In genomic region chr7:43669286-43670081, GRCh38 we compare ENCODE assay signal across 8 cellular contexts. TPM values are rescaled to one million over a fixed set of nuclear protein-coding genes. Genes with fewer than 3 reads are reported as not detected.
DNase-seq lines count a peak whose midpoint lies in the region; ATAC-seq and TF ChIP-seq lines count a peak whose summit lies in the region.

No MANE protein-coding gene starts in this region.

- peaks cover 8% of the 10 kb centered on the region for H3K4me1 ChIP-seq in suprapubic skin

- peak overlapping the region; percentile 68 for H3K4me3 Mint-ChIP-seq in glutamatergic neuron (ENCODE audit: unreplicated experiment)

- H3K27ac Mint-ChIP-seq in glutamatergic neuron (ENCODE audit: unreplicated experiment): peak overlapping the region; percentile 90

- H3K36me3 Mint-ChIP-seq in glutamatergic neuron (ENCODE audit: unreplicated experiment): peaks cover 21% of the 10 kb centered on the region

- no peaks in the 10 kb centered on the region for H3K36me3 ChIP-seq in suprapubic skin

- ATAC-seq in HG03442 (IDR thresholded peaks at IDR 0.05; ENCODE audit: unreplicated experiment) (peak; percentile 50), HG03139 (IDR thresholded peaks at IDR 0.05; ENCODE audit: unreplicated experiment) (no peak)

- no peak for TF ChIP-seq EP300 in suprapubic skin (IDR thresholded peaks at IDR 0.05)

- H3K27ac ChIP-seq in suprapubic skin: no peak overlapping the region

- no peaks in the 10 kb centered on the region for H3K9me3 ChIP-seq in suprapubic skin

- TF ChIP-seq POLR2A in suprapubic skin (IDR thresholded peaks at IDR 0.05): no peak

- no peaks in the 10 kb centered on the region for H3K27me3 ChIP-seq in suprapubic skin

- H3K4me1 Mint-ChIP-seq in glutamatergic neuron (ENCODE audit: low read depth, unreplicated experiment): peaks cover 4% of the 10 kb centered on the region

- H3K9me3 Mint-ChIP-seq in glutamatergic neuron (ENCODE audit: unreplicated experiment): peaks cover 6% of the 10 kb centered on the region

- H3K4me3 ChIP-seq in suprapubic skin: no peak overlapping the region

- WGBS in suprapubic skin: 83% methylated on average over 15 of the region's 15 CpGs

- H3K27me3 Mint-ChIP-seq in glutamatergic neuron (ENCODE audit: unreplicated experiment): peaks cover 2% of the 10 kb centered on the region

- peak in 2 of 3 experiments; percentile 45 to 56 for DNase-seq in activated CD8-positive, alpha-beta memory T cell treated with anti-CD3 and anti-CD28 coated beads for 48 hours (ENCODE audit: low read depth in 2 of 3, low spot score in 2 of 3)
- DNase-seq in glutamatergic neuron: peak; percentile 56
- DNase-seq in stimulated activated CD8-positive, alpha-beta memory T cell treated with anti-CD3 and anti-CD28 coated beads, Interleukin-7, amount 100 ng/mL, for 4 hours (ENCODE audit: low read depth in 2 of 2): peak; percentile 62 to 65
- DNase-seq in suprapubic skin (ENCODE audit: low spot score in 2 of 2): no peak
- DNase-seq in GM10266 (ENCODE audit: extremely low spot score): no peak
- no peak for DNase-seq in UCSD-AML1 (lab: John Stamatoyannopoulos, UW; ENCODE audit: unreplicated experiment)

- TF ChIP-seq CTCF in glutamatergic neuron (IDR thresholded peaks at IDR 0.05; ENCODE audit: partially characterized antibody, unreplicated experiment) (no peak), suprapubic skin (IDR thresholded peaks at IDR 0.05) (no peak), GM10266 (IDR thresholded peaks at IDR 0.05; ENCODE audit: control insufficient read depth, insufficient read depth, low read depth, missing control alignments) (no peak)

RNA-seq across cellular contexts. Expression of gene COA1, which starts 59.8 kb away (rescaled TPM):
- 73.7 TPM for total RNA-seq in glutamatergic neuron (ENCODE audit: unreplicated experiment)
- 100 to 1,000 TPM in 1 of 4 donors, 10 to 100 TPM in 3; 35.3 to 775 (median 40.0) TPM for total RNA-seq in suprapubic skin

Comparison
In these comparisons a context has a peak if more than half of its experiments do, and no peak if none do; other contexts are left out.
1. DNase-seq: peak in activated CD8-positive, alpha-beta memory T cell treated with anti-CD3 and anti-CD28 coated beads for 48 hours (2 of 3), glutamatergic neuron (single experiment) and stimulated activated CD8-positive, alpha-beta memory T cell treated with anti-CD3 and anti-CD28 coated beads, Interleukin-7, amount 100 ng/mL, for 4 hours (2 of 2); none in suprapubic skin (0 of 2), GM10266 (single experiment) and UCSD-AML1 (single experiment).